Comparison of ENCODE assay signal across 18 cellular contexts in genomic region chr13:48055712-48056111, GRCh38. TPM values are rescaled to one million over a fixed set of nuclear protein-coding genes. Genes with fewer than 3 reads are reported as not detected.
DNase-seq lines count a peak whose midpoint lies in the region; ATAC-seq, FAIRE-seq and TF ChIP-seq lines count a peak whose summit lies in the region.
"Had no signal": no experiment of that assay in that cellular context is flagged by ENCODE, and none has a peak within 500 bp of the region (broad histone marks: within the 10 kb centered on the region; RNA-seq: fewer than 3 reads in every experiment).

No MANE protein-coding gene starts in this region.

- intact Hi-C loops in activated CD8-positive, alpha-beta T cell treated with anti-CD3 and anti-CD28 coated beads for 36 hours (cut with micrococcal nuclease): no loop called here

- H3K27ac Mint-ChIP-seq in activated naive CD4-positive, alpha-beta T cell treated with anti-CD3 and anti-CD28 coated beads, Interleukin-2, amount 50 U/mL, for 72 hours: peak overlapping the region; percentile 70 to 91
- H3K27ac Mint-ChIP-seq in activated CD8-positive, alpha-beta T cell treated with anti-CD3 and anti-CD28 coated beads for 36 hours: peak overlapping the region; percentile 18
- peak overlapping the region; percentile 47 to 66 for H3K27ac Mint-ChIP-seq in effector memory CD8-positive, alpha-beta T cell
- H3K27ac Mint-ChIP-seq in stimulated activated naive B cell treated with anti-CD40 and anti-IgM and Interleukin-4, amounts not matched to agents 10 μg/mL and 1 μg/mL and 100 μg/mL, for 72 hours: peak overlapping the region; percentile 6

- H3K36me3 Mint-ChIP-seq in activated naive CD4-positive, alpha-beta T cell treated with anti-CD3 and anti-CD28 coated beads, Interleukin-2, amount 50 U/mL, for 72 hours: peaks cover 7 to 8% of the 10 kb centered on the region in 2 donors
- H3K36me3 Mint-ChIP-seq in activated CD8-positive, alpha-beta T cell treated with anti-CD3 and anti-CD28 coated beads for 36 hours (ENCODE audit: low read depth): peaks cover 24% of the 10 kb centered on the region
- H3K36me3 Mint-ChIP-seq in effector memory CD8-positive, alpha-beta T cell (ENCODE audit: insufficient read depth): peaks cover 11% of the 10 kb centered on the region
- H3K36me3 Mint-ChIP-seq in stimulated activated naive B cell treated with anti-CD40 and anti-IgM and Interleukin-4, amounts not matched to agents 10 μg/mL and 1 μg/mL and 100 μg/mL, for 72 hours: peaks cover 54 to 68% of the 10 kb centered on the region in 2 donors

- CTCF ChIA-PET in activated CD8-positive, alpha-beta T cell treated with anti-CD3 and anti-CD28 coated beads for 36 hours (lab: Charles Lee): interaction anchor here (1.7 kb wide), 1 partner anchor 17 kb away, joined by 6 read pairs; the partner anchor contains the start of gene NUDT15

- H3K4me1 Mint-ChIP-seq in activated CD8-positive, alpha-beta T cell treated with anti-CD3 and anti-CD28 coated beads for 36 hours (ENCODE audit: low read depth): no peaks in the 10 kb centered on the region
- peaks cover 8 to 20% of the 10 kb centered on the region in 2 donors for H3K4me1 Mint-ChIP-seq in effector memory CD8-positive, alpha-beta T cell (ENCODE audit: low read depth in 2 of 2)
- H3K4me1 Mint-ChIP-seq in stimulated activated naive B cell treated with anti-CD40 and anti-IgM and Interleukin-4, amounts not matched to agents 10 μg/mL and 1 μg/mL and 100 μg/mL, for 72 hours: peaks cover 0 to 7% of the 10 kb centered on the region in 2 donors

- DNase-seq in activated naive CD4-positive, alpha-beta T cell treated with anti-CD3 and anti-CD28 coated beads, Interleukin-2, amount 50 U/mL, for 72 hours (ENCODE audit: low spot score in 2 of 2): no peak
- DNase-seq in activated naive CD4-positive, alpha-beta T cell treated with Interleukin-2 at 50 U/mL for 16 hours: no peak
- no peak for DNase-seq in activated CD8-positive, alpha-beta T cell treated with anti-CD3 and anti-CD28 coated beads for 36 hours
- DNase-seq in effector memory CD8-positive, alpha-beta T cell: no peak
- no peak for DNase-seq in stimulated activated naive B cell treated with anti-CD40 and anti-IgM and Interleukin-4, amounts not matched to agents 10 μg/mL and 1 μg/mL and 100 μg/mL, for 72 hours
- DNase-seq in GM19239 (ENCODE audit: insufficient read length, low spot score): no peak
- DNase-seq: BE2C, COR-L47, DMS79, Karpas-422, MV-4-11, NCI-H1694, NCI-H2081, NCI-H2171 treated with DMSO at 0.1 percent for 48 hours, NCI-H446, NCI-H526, Peyer's patch had no signal

- no peak overlapping the region for H3K4me3 Mint-ChIP-seq in activated CD8-positive, alpha-beta T cell treated with anti-CD3 and anti-CD28 coated beads for 36 hours
- H3K4me3 Mint-ChIP-seq in effector memory CD8-positive, alpha-beta T cell: no peak overlapping the region
- no peak overlapping the region for H3K4me3 Mint-ChIP-seq in stimulated activated naive B cell treated with anti-CD40 and anti-IgM and Interleukin-4, amounts not matched to agents 10 μg/mL and 1 μg/mL and 100 μg/mL, for 72 hours

- H3K27me3 Mint-ChIP-seq in activated CD8-positive, alpha-beta T cell treated with anti-CD3 and anti-CD28 coated beads for 36 hours: no peaks in the 10 kb centered on the region
- no peaks in the 10 kb centered on the region for H3K27me3 Mint-ChIP-seq in effector memory CD8-positive, alpha-beta T cell
- no peaks in the 10 kb centered on the region for H3K27me3 Mint-ChIP-seq in stimulated activated naive B cell treated with anti-CD40 and anti-IgM and Interleukin-4, amounts not matched to agents 10 μg/mL and 1 μg/mL and 100 μg/mL, for 72 hours

- POLR2A ChIA-PET in activated CD8-positive, alpha-beta T cell treated with anti-CD3 and anti-CD28 coated beads for 36 hours (lab: Charles Lee): no interaction called here

- no peak for ATAC-seq in activated naive CD4-positive, alpha-beta T cell treated with anti-CD3 and anti-CD28 coated beads, Interleukin-2, amount 50 U/mL, for 72 hours
- ATAC-seq in activated CD8-positive, alpha-beta T cell treated with anti-CD3 and anti-CD28 coated beads for 36 hours: no peak
- no peak for ATAC-seq in effector memory CD8-positive, alpha-beta T cell (replicated peaks)
- no peak for ATAC-seq in stimulated activated naive B cell treated with anti-CD40 and anti-IgM and Interleukin-4, amounts not matched to agents 10 μg/mL and 1 μg/mL and 100 μg/mL, for 72 hours (replicated peaks)
- no peak for ATAC-seq in HG02571 (IDR thresholded peaks at IDR 0.05; ENCODE audit: unreplicated experiment)

- no peaks in the 10 kb centered on the region for H3K9me3 Mint-ChIP-seq in activated naive CD4-positive, alpha-beta T cell treated with anti-CD3 and anti-CD28 coated beads, Interleukin-2, amount 50 U/mL, for 72 hours
- H3K9me3 Mint-ChIP-seq in activated CD8-positive, alpha-beta T cell treated with anti-CD3 and anti-CD28 coated beads for 36 hours: no peaks in the 10 kb centered on the region
- no peaks in the 10 kb centered on the region for H3K9me3 Mint-ChIP-seq in effector memory CD8-positive, alpha-beta T cell
- no peaks in the 10 kb centered on the region for H3K9me3 Mint-ChIP-seq in stimulated activated naive B cell treated with anti-CD40 and anti-IgM and Interleukin-4, amounts not matched to agents 10 μg/mL and 1 μg/mL and 100 μg/mL, for 72 hours

- no peak for TF ChIP-seq CTCF in activated CD8-positive, alpha-beta T cell treated with anti-CD3 and anti-CD28 coated beads for 36 hours (IDR thresholded peaks at IDR 0.05)

- FAIRE-seq in GM19239 (lab: Jason Lieb, UNC): no peak

RNA-seq across cellular contexts. Expression of gene NUDT15, which starts 18.2 kb away (rescaled TPM):
- total RNA-seq in activated naive CD4-positive, alpha-beta T cell treated with anti-CD3 and anti-CD28 coated beads, Interleukin-2, amount 50 U/mL, for 72 hours: 10 to 100 TPM; 17.2 to 41.8 TPM
- 10 to 100 TPM; 22.8 to 23.5 TPM for total RNA-seq in activated CD8-positive, alpha-beta T cell treated with anti-CD3 and anti-CD28 coated beads for 36 hours

RNA-seq across cellular contexts. Expression of gene MED4, which starts 39.2 kb away (rescaled TPM):
- total RNA-seq in activated naive CD4-positive, alpha-beta T cell treated with anti-CD3 and anti-CD28 coated beads, Interleukin-2, amount 50 U/mL, for 72 hours: 10 to 100 TPM; 51.5 to 70.4 TPM
- total RNA-seq in activated CD8-positive, alpha-beta T cell treated with anti-CD3 and anti-CD28 coated beads for 36 hours: 10 to 100 TPM; 53.6 to 57.2 TPM

RNA-seq across cellular contexts. Expression of gene SUCLA2, which starts 54.6 kb away (rescaled TPM):
- total RNA-seq in activated naive CD4-positive, alpha-beta T cell treated with anti-CD3 and anti-CD28 coated beads, Interleukin-2, amount 50 U/mL, for 72 hours: 10 to 100 TPM; 50.3 to 61.5 TPM
- total RNA-seq in activated CD8-positive, alpha-beta T cell treated with anti-CD3 and anti-CD28 coated beads for 36 hours: 10 to 100 TPM; 42.2 to 44.7 TPM

Comparison
In these comparisons a context has a peak if more than half of its experiments do, and no peak if none do; other contexts are left out.
1. H3K27ac Mint-ChIP-seq: peak in every context shown above with its lines; median percentile 80 in activated naive CD4-positive, alpha-beta T cell treated with anti-CD3 and anti-CD28 coated beads, Interleukin-2, amount 50 U/mL, for 72 hours; 56 in effector memory CD8-positive, alpha-beta T cell; 18 in activated CD8-positive, alpha-beta T cell treated with anti-CD3 and anti-CD28 coated beads for 36 hours; 6 in stimulated activated naive B cell treated with anti-CD40 and anti-IgM and Interleukin-4, amounts not matched to agents 10 μg/mL and 1 μg/mL and 100 μg/mL, for 72 hours.